ENCODE assay signal across 22 cellular contexts in the genomic region with DNA sequence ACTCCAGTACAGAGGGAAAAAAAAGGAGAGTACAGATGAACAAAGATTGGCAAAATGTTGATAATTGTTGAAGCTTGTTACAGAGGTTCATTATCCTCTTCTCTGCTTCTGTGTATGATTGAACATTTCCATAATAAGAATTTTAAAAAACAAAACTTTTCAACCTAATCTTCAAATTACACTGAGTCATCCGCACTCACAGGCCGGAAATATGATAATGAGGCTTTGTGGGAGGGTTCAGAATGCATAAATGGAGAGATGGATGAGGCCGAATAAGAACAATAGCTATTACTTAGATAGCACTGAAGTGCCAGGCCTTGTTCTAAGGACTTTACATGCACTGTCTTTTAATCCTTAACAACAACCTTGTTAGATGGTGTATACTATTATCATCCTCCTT. TPM values are rescaled to one million over a fixed set of nuclear protein-coding genes. Genes with fewer than 3 reads are reported as not detected.
A peak's percentile ranks its signal among the peaks of the same experiment; 100 is the strongest.
DNase-seq lines count a peak whose midpoint lies in the region; ATAC-seq, FAIRE-seq and TF ChIP-seq lines count a peak whose summit lies in the region.
"Had no signal": no experiment of that assay in that cellular context is flagged by ENCODE, and none has a peak within 500 bp of the region (broad histone marks: within the 10 kb centered on the region; RNA-seq: fewer than 3 reads in every experiment).

No MANE protein-coding gene starts in this region.

- no peaks in the 10 kb centered on the region for H4K20me1 ChIP-seq in Karpas-422 (ENCODE audit: insufficient read depth, low read depth, low read length)
- H4K20me1 ChIP-seq: BLaER1 had no signal

- no peak overlapping the region for H3K27ac ChIP-seq in Karpas-422 (ENCODE audit: low read length)
- H3K27ac ChIP-seq in dorsolateral prefrontal cortex: no peak overlapping the region
- H3K27ac ChIP-seq: BLaER1, HL-60, upper lobe of right lung had no signal

- no peak overlapping the region for H3K9ac ChIP-seq in Karpas-422 (ENCODE audit: low read length)
- no peak overlapping the region for H3K9ac ChIP-seq in adipocyte (ENCODE audit: low read length)
- H3K9ac ChIP-seq: BLaER1 had no signal

- peaks cover 5% of the 10 kb centered on the region for H3K4me1 Mint-ChIP-seq in T-helper 2 cell treated with Interferon-gamma antibody and Interleukin-4, amounts not matched to agents 5 μg/mL and 100 μg/mL, for 36 hours (ENCODE audit: low read depth)

- no peak overlapping the region for H3K4me3 Mint-ChIP-seq in T-helper 2 cell treated with Interferon-gamma antibody and Interleukin-4, amounts not matched to agents 5 μg/mL and 100 μg/mL, for 36 hours
- H3K4me3 Mint-ChIP-seq: effector memory CD8-positive, alpha-beta T cell; naive thymus-derived CD8-positive, alpha-beta T cell; stimulated activated effector memory CD8-positive, alpha-beta T cell treated with anti-CD3 and anti-CD28 coated beads, Interleukin-12 subunit alpha, Interleukin-12 subunit beta, amount 100 ng/mL, for 72 hours had no signal

- peaks cover under 1% of the 10 kb centered on the region for H3K79me2 ChIP-seq in Karpas-422 (ENCODE audit: low read length)

- H2AFZ ChIP-seq in Karpas-422 (ENCODE audit: low read length): no peak overlapping the region

- no peaks in the 10 kb centered on the region for H3K27me3 Mint-ChIP-seq in T-helper 2 cell treated with Interferon-gamma antibody and Interleukin-4, amounts not matched to agents 5 μg/mL and 100 μg/mL, for 36 hours (ENCODE audit: low read depth)
- H3K27me3 Mint-ChIP-seq: effector memory CD8-positive, alpha-beta T cell; naive thymus-derived CD8-positive, alpha-beta T cell had no signal

- intact Hi-C loops in dorsolateral prefrontal cortex (cut with DNase I): loop anchor here in 1 of 2 donors (5.0 kb wide), 2 partner anchors 34 to 299 kb away; a partner anchor contains a TSS

- ATAC-seq in GM21717 (IDR thresholded peaks at IDR 0.05; ENCODE audit: unreplicated experiment): no peak
- ATAC-seq: effector memory CD8-positive, alpha-beta T cell; naive thymus-derived CD8-positive, alpha-beta T cell; stimulated activated effector memory CD8-positive, alpha-beta T cell treated with anti-CD3 and anti-CD28 coated beads, Interleukin-12 subunit alpha, Interleukin-12 subunit beta, amount 100 ng/mL, for 72 hours; upper lobe of right lung had no signal

- no peaks in the 10 kb centered on the region for H3K36me3 ChIP-seq in Karpas-422 (ENCODE audit: insufficient read depth, low read length)
- H3K36me3 ChIP-seq in adipocyte (ENCODE audit: control insufficient read depth, insufficient read depth, low read length, severe bottlenecking): no peaks in the 10 kb centered on the region
- H3K36me3 ChIP-seq: BLaER1, upper lobe of right lung had no signal

- FAIRE-seq in frontal cortex (lab: Jason Lieb, UNC): no peak

- no peaks in the 10 kb centered on the region for H3K9me3 ChIP-seq in Karpas-422 (ENCODE audit: low read length)
- H3K9me3 ChIP-seq in adipocyte (ENCODE audit: control insufficient read depth, low read length): no peaks in the 10 kb centered on the region
- H3K9me3 ChIP-seq: BLaER1, upper lobe of right lung had no signal

- DNase-seq in AG20443 (ENCODE audit: low spot score) (peak; percentile 15), Karpas-422 (peak; percentile 45), adipocyte (ENCODE audit: low read depth) (peak; percentile 66), fibroblast of the aortic adventitia (ENCODE audit: low read depth) (peak; percentile 62), frontal cortex (ENCODE audit: low spot score in 2 of 2) (no peak), dorsolateral prefrontal cortex (no peak)
- DNase-seq in T-helper 2 cell treated with Interferon-gamma antibody and Interleukin-4, amounts not matched to agents 5 μg/mL and 100 μg/mL, for 36 hours (ENCODE audit: low spot score): no peak
- DNase-seq: activated CD4-positive, alpha-beta T cell treated with anti-CD3 and anti-CD28 coated beads for 48 hours; aorta; effector memory CD8-positive, alpha-beta T cell; GOT3; naive thymus-derived CD8-positive, alpha-beta T cell; NCI-H2171; NK-92 treated with Interleukin-12 subunit alpha and Interleukin-12 subunit beta, amount 100 ng/mL, for 24 hours; retina; stimulated activated CD4-positive, alpha-beta T cell treated with anti-CD3 and anti-CD28 coated beads, Interleukin-4, amount 100 ng/mL, for 24 hours; T-helper 1 cell; upper lobe of right lung had no signal

- H3K4me3 ChIP-seq in Karpas-422 (ENCODE audit: low read length): no peak overlapping the region
- no peak overlapping the region for H3K4me3 ChIP-seq in adipocyte (ENCODE audit: low read length)
- H3K4me3 ChIP-seq in fibroblast of the aortic adventitia (ENCODE audit: low read depth, low read length): no peak overlapping the region
- no peak overlapping the region for H3K4me3 ChIP-seq in dorsolateral prefrontal cortex
- H3K4me3 ChIP-seq: BLaER1, upper lobe of right lung had no signal

- H3K4me1 ChIP-seq in Karpas-422 (ENCODE audit: low read length) (peaks cover 10% of the 10 kb centered on the region), adipocyte (ENCODE audit: control insufficient read depth, insufficient read depth, low read length) (peaks cover 5% of the 10 kb centered on the region)
- H3K4me1 ChIP-seq: BLaER1, upper lobe of right lung had no signal

- no peak overlapping the region for H3K27ac Mint-ChIP-seq in T-helper 2 cell treated with Interferon-gamma antibody and Interleukin-4, amounts not matched to agents 5 μg/mL and 100 μg/mL, for 36 hours
- H3K27ac Mint-ChIP-seq: effector memory CD8-positive, alpha-beta T cell; stimulated activated effector memory CD8-positive, alpha-beta T cell treated with anti-CD3 and anti-CD28 coated beads, Interleukin-12 subunit alpha, Interleukin-12 subunit beta, amount 100 ng/mL, for 72 hours had no signal

- H3K9me2 ChIP-seq in Karpas-422 (replicated peaks; ENCODE audit: insufficient read depth, low read length): no peaks in the 10 kb centered on the region

- H3K27me3 ChIP-seq in Karpas-422 (ENCODE audit: low read length) (no peaks in the 10 kb centered on the region), adipocyte (replicated peaks; ENCODE audit: control insufficient read depth, insufficient read depth, low read length) (peaks cover 8% of the 10 kb centered on the region), dorsolateral prefrontal cortex (peaks cover 0 to 42% (median 0%) of the 10 kb centered on the region in 45 donors)
- H3K27me3 ChIP-seq: BLaER1, upper lobe of right lung had no signal

- H3K9me3 Mint-ChIP-seq in T-helper 2 cell treated with Interferon-gamma antibody and Interleukin-4, amounts not matched to agents 5 μg/mL and 100 μg/mL, for 36 hours: no peaks in the 10 kb centered on the region
- H3K9me3 Mint-ChIP-seq: effector memory CD8-positive, alpha-beta T cell; naive thymus-derived CD8-positive, alpha-beta T cell; stimulated activated effector memory CD8-positive, alpha-beta T cell treated with anti-CD3 and anti-CD28 coated beads, Interleukin-12 subunit alpha, Interleukin-12 subunit beta, amount 100 ng/mL, for 72 hours had no signal

- H3K4me2 ChIP-seq in Karpas-422 (ENCODE audit: low read depth, low read length, poor library complexity, severe bottlenecking): no peak overlapping the region
- H3K4me2 ChIP-seq: BLaER1 had no signal

- H3K36me3 Mint-ChIP-seq in T-helper 2 cell treated with Interferon-gamma antibody and Interleukin-4, amounts not matched to agents 5 μg/mL and 100 μg/mL, for 36 hours (ENCODE audit: low read depth): peaks cover under 1% of the 10 kb centered on the region
- H3K36me3 Mint-ChIP-seq: naive thymus-derived CD8-positive, alpha-beta T cell had no signal

- no peak for TF ChIP-seq CTCF in fibroblast of the aortic adventitia (IDR thresholded peaks at IDR 0.05; ENCODE audit: insufficient read depth, low read length)
- no peak for TF ChIP-seq CTCF in dorsolateral prefrontal cortex (IDR thresholded peaks at IDR 0.05 in 54 of 56, conservative IDR thresholded peaks at IDR 0.05 in 2 of 56; ENCODE audit: low read depth in 1 of 56, partially characterized antibody in 56 of 56)

RNA-seq across cellular contexts. Expression of a gene that starts 4.6 kb away (rescaled TPM):
- 3.0 and 5.9 TPM in 2 replicates for total RNA-seq in Karpas-422 (2014; rRNA removed; shearing (Covaris generic); ENCODE audit: low replicate concordance)
- 9.9 TPM in 1 of 2 replicates, not detected in the other for total RNA-seq in fibroblast of the aortic adventitia (ENCODE audit: low replicate concordance)
- total RNA-seq in frontal cortex: 0.41 TPM
- under 1 TPM in 19 of 120 experiments, not detected in 101; 0.10 to 0.44 (median 0.15) TPM for total RNA-seq in dorsolateral prefrontal cortex
- total RNA-seq: upper lobe of right lung had no signal

RNA-seq across cellular contexts. Expression of a gene that starts 33.6 kb away (rescaled TPM):
- 1,619 and 1,990 TPM in 2 replicates for total RNA-seq in Karpas-422 (2014; rRNA removed; shearing (Covaris generic); ENCODE audit: low replicate concordance)
- 428 and 1,519 TPM in 2 replicates for total RNA-seq in fibroblast of the aortic adventitia (ENCODE audit: low replicate concordance)
- total RNA-seq in frontal cortex: 1,146 TPM
- 100 to 1,000 TPM; 203 to 422 (median 279) TPM for total RNA-seq in dorsolateral prefrontal cortex

Comparison
In these comparisons a context has a peak if more than half of its experiments do, and no peak if none do; other contexts are left out.
1. DNase-seq: peak in AG20443 (single experiment), Karpas-422 (single experiment), adipocyte (single experiment) and fibroblast of the aortic adventitia (single experiment); none in T-helper 2 cell treated with Interferon-gamma antibody and Interleukin-4, amounts not matched to agents 5 μg/mL and 100 μg/mL, for 36 hours (single experiment), frontal cortex (0 of 2) and dorsolateral prefrontal cortex (0 of 10).